Comparison of ENCODE assay signal across 14 cellular contexts in genomic region chr2:16239296-16239850, GRCh38.
DNase-seq lines count a peak whose midpoint lies in the region; FAIRE-seq and TF ChIP-seq lines count a peak whose summit lies in the region.
"Had no signal": no experiment of that assay in that cellular context is flagged by ENCODE, and none has a peak within 500 bp of the region (broad histone marks: within the 10 kb centered on the region; RNA-seq: fewer than 3 reads in every experiment).

No MANE protein-coding gene starts in this region.

- H3K9me3 Mint-ChIP-seq in Caco-2 (ENCODE audit: unreplicated experiment) (no peaks in the 10 kb centered on the region), type B pancreatic cell (peaks cover 3% of the 10 kb centered on the region)
- H3K9me3 Mint-ChIP-seq in activated CD4-positive, alpha-beta memory T cell treated with anti-CD3 and anti-CD28 coated beads, Interleukin-2, amount 10 ng/mL, durations not matched to agents 7 days and 5 days: no peaks in the 10 kb centered on the region
- H3K9me3 Mint-ChIP-seq: CD8-positive, alpha-beta T cell had no signal

- H3K9ac ChIP-seq in kidney (ENCODE audit: low read length in 2 of 2): no peak overlapping the region

- H3K4me1 Mint-ChIP-seq in Caco-2 (ENCODE audit: low read depth, unreplicated experiment) (peaks cover 33% of the 10 kb centered on the region), type B pancreatic cell (ENCODE audit: unreplicated experiment) (peaks cover 26% of the 10 kb centered on the region)
- H3K4me1 Mint-ChIP-seq in activated CD4-positive, alpha-beta memory T cell treated with anti-CD3 and anti-CD28 coated beads, Interleukin-2, amount 10 ng/mL, durations not matched to agents 7 days and 5 days: no peaks in the 10 kb centered on the region
- H3K4me1 Mint-ChIP-seq: CD14-positive monocyte had no signal

- POLR2A ChIA-PET in Caco-2 (lab: Charles Lee): no interaction called here
- POLR2A ChIA-PET in activated CD4-positive, alpha-beta memory T cell treated with anti-CD3 and anti-CD28 coated beads, Interleukin-2, amount 10 ng/mL, durations not matched to agents 7 days and 5 days (lab: Charles Lee): no interaction called here

- H3K27me3 Mint-ChIP-seq in Caco-2 (ENCODE audit: insufficient read depth, unreplicated experiment): no peaks in the 10 kb centered on the region
- peaks cover 9% of the 10 kb centered on the region for H3K27me3 Mint-ChIP-seq in type B pancreatic cell
- no peaks in the 10 kb centered on the region for H3K27me3 Mint-ChIP-seq in activated CD4-positive, alpha-beta memory T cell treated with anti-CD3 and anti-CD28 coated beads, Interleukin-2, amount 10 ng/mL, durations not matched to agents 7 days and 5 days

- H3K4me3 ChIP-seq in Caco-2 (ENCODE audit: low read depth, low read length): no peak overlapping the region
- H3K4me3 ChIP-seq in kidney (ENCODE audit: low read length in 2 of 2): no peak overlapping the region
- H3K4me3 ChIP-seq: A549, HAP-1 had no signal

- CTCF ChIA-PET in Caco-2 (lab: Charles Lee): interaction anchor here (1.5 kb wide), 1 partner anchor 9 kb away, joined by 5 read pairs; no protein-coding TSS in a partner anchor
- CTCF ChIA-PET in activated CD4-positive, alpha-beta memory T cell treated with anti-CD3 and anti-CD28 coated beads, Interleukin-2, amount 10 ng/mL, durations not matched to agents 7 days and 5 days (lab: Charles Lee): no interaction called here

- intact Hi-C loops in Caco-2 (cut with micrococcal nuclease; ENCODE audit: unreplicated experiment) (loop anchor here (5.0 kb wide), 1 partner anchor 78 kb away; no protein-coding TSS in a partner anchor), kidney (cut with DNase I) (no loop called here)

- H3K9me3 ChIP-seq in Caco-2 (no peaks in the 10 kb centered on the region), kidney (ENCODE audit: control insufficient read depth in 1 of 2, low read length in 2 of 2) (no peaks in the 10 kb centered on the region)
- H3K9me3 ChIP-seq: A549, HAP-1 had no signal

- H3K4me1 ChIP-seq in Caco-2 (peaks cover 55% of the 10 kb centered on the region), kidney (ENCODE audit: control insufficient read depth in 1 of 2, insufficient read depth in 1 of 2, low read depth in 1 of 2, low read length in 2 of 2) (no peaks in the 10 kb centered on the region)
- H3K4me1 ChIP-seq: A549, HAP-1 had no signal

- H3K27me3 ChIP-seq in Caco-2 (replicated peaks; ENCODE audit: control insufficient read depth, insufficient read depth, low read length): no peaks in the 10 kb centered on the region

- H3K4me3 Mint-ChIP-seq in Caco-2 (ENCODE audit: unreplicated experiment) (peak overlapping the region; percentile 27), type B pancreatic cell (no peak overlapping the region)
- no peak overlapping the region for H3K4me3 Mint-ChIP-seq in activated CD4-positive, alpha-beta memory T cell treated with anti-CD3 and anti-CD28 coated beads, Interleukin-2, amount 10 ng/mL, durations not matched to agents 7 days and 5 days
- H3K4me3 Mint-ChIP-seq: CD14-positive monocyte; CD8-positive, alpha-beta T cell had no signal

- no peak for DNase-seq in Caco-2
- peak; percentile 25 for DNase-seq in HuH-7.5 (ENCODE audit: low spot score)
- DNase-seq in kidney: peak; percentile 24
- peak; percentile 22 for DNase-seq in type B pancreatic cell (ENCODE audit: extremely low spot score, unreplicated experiment)
- DNase-seq in effector CD4-positive, alpha-beta T cell: no peak
- no peak for DNase-seq in activated CD4-positive, alpha-beta memory T cell treated with anti-CD3 and anti-CD28 coated beads, Interleukin-2, amount 10 ng/mL, durations not matched to agents 7 days and 5 days
- no peak for DNase-seq in retina
- DNase-seq: COR-L47, DMS53 had no signal

- no peaks in the 10 kb centered on the region for H3K36me3 ChIP-seq in Caco-2 (ENCODE audit: control insufficient read depth, insufficient read depth, low read length)
- H3K36me3 ChIP-seq in kidney (ENCODE audit: control insufficient read depth in 1 of 2, insufficient read depth in 2 of 2, low read length in 2 of 2): no peaks in the 10 kb centered on the region
- H3K36me3 ChIP-seq: HAP-1 had no signal

- H3K27ac Mint-ChIP-seq in Caco-2 (ENCODE audit: unreplicated experiment) (no peak overlapping the region), type B pancreatic cell (no peak overlapping the region)
- no peak overlapping the region for H3K27ac Mint-ChIP-seq in activated CD4-positive, alpha-beta memory T cell treated with anti-CD3 and anti-CD28 coated beads, Interleukin-2, amount 10 ng/mL, durations not matched to agents 7 days and 5 days
- H3K27ac Mint-ChIP-seq: CD14-positive monocyte; CD8-positive, alpha-beta T cell had no signal

- H3K36me3 Mint-ChIP-seq in Caco-2 (ENCODE audit: insufficient read depth, unreplicated experiment) (no peaks in the 10 kb centered on the region), type B pancreatic cell (no peaks in the 10 kb centered on the region)
- H3K36me3 Mint-ChIP-seq in activated CD4-positive, alpha-beta memory T cell treated with anti-CD3 and anti-CD28 coated beads, Interleukin-2, amount 10 ng/mL, durations not matched to agents 7 days and 5 days (ENCODE audit: low read depth): no peaks in the 10 kb centered on the region
- H3K36me3 Mint-ChIP-seq: CD14-positive monocyte; CD8-positive, alpha-beta T cell had no signal

- no peak for TF ChIP-seq CTCF in Caco-2 (IDR thresholded peaks at IDR 0.05; ENCODE audit: insufficient read depth in 1 of 2, low read depth in 1 of 2, low read length in 1 of 2, severe bottlenecking in 1 of 2, unreplicated experiment in 1 of 2)
- TF ChIP-seq CTCF in kidney (IDR thresholded peaks at IDR 0.05; ENCODE audit: borderline replicate concordance, extremely low read depth, insufficient read depth): no peak
- TF ChIP-seq CTCF in type B pancreatic cell (conservative IDR thresholded peaks at IDR 0.05): no peak

- BruUV-seq in Caco-2 (replicated peaks; lab: Mats Ljungman, UMichigan): no TSS peak

- no peak overlapping the region for H3K27ac ChIP-seq in kidney (ENCODE audit: low read depth in 2 of 2, low read length in 2 of 2)
- H3K27ac ChIP-seq: A549 had no signal

- FAIRE-seq in kidney (lab: Jason Lieb, UNC): no peak
- FAIRE-seq: A549, H1 had no signal

Comparison
In these comparisons a context has a peak if more than half of its experiments do, and no peak if none do; other contexts are left out.
1. DNase-seq: peak in HuH-7.5 (single experiment), kidney (single experiment) and type B pancreatic cell (single experiment); none in Caco-2 (0 of 2), effector CD4-positive, alpha-beta T cell (single experiment), activated CD4-positive, alpha-beta memory T cell treated with anti-CD3 and anti-CD28 coated beads, Interleukin-2, amount 10 ng/mL, durations not matched to agents 7 days and 5 days (single experiment) and retina (single experiment).